Comparison of ENCODE assay signal across 15 cellular contexts in the genomic region with DNA sequence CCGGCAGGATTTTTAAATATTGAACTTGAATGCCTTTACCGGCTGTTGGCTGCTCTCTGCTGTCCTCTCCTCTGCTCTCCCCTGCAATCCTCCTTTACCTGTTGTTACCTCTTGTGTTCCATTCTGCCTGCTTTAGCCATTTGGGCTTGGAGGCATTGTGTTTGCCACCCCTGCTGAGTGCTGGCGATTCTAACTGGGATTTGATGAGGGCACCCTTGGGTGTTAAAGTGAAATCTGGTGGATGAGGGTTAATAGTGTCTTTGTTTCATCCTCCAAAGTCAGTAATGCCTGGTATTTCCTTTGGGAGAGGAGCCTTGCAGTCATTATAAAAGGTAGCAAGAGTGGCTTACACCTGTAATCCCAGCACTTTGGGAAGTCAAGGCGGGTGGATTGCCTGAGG. TPM values are rescaled to one million over a fixed set of nuclear protein-coding genes. Genes with fewer than 3 reads are reported as not detected.
A peak's percentile ranks its signal among the peaks of the same experiment; 100 is the strongest.
DNase-seq lines count a peak whose midpoint lies in the region; ATAC-seq, FAIRE-seq and TF ChIP-seq lines count a peak whose summit lies in the region.
"Had no signal": no experiment of that assay in that cellular context is flagged by ENCODE, and none has a peak within 500 bp of the region (broad histone marks: within the 10 kb centered on the region; RNA-seq: fewer than 3 reads in every experiment).

No MANE protein-coding gene starts in this region.

- H3K4me3 Mint-ChIP-seq in activated naive CD4-positive, alpha-beta T cell treated with anti-CD3 and anti-CD28 coated beads, Interleukin-2, amount 50 U/mL, for 24 hours = no peak overlapping the region
- H3K4me3 Mint-ChIP-seq: stimulated activated naive CD8-positive, alpha-beta T cell treated with anti-CD3 and anti-CD28 coated beads, Interleukin-15, Interleukin-2, amounts not matched to agents 100 ng/mL and 50 ng/mL, for 24 hours had no signal

- no peak for FAIRE-seq in GM12891 (lab: Jason Lieb, UNC)

- WGBS in esophagus squamous epithelium, 2 donors = 50 to 67% methylated on average over 3 to 4 of the region's 4 CpGs
- WGBS in spleen, 5 donors = 79 to 84% (median 80%) methylated on average over 4 of the region's 4 CpGs

- peaks cover 81% of the 10 kb centered on the region for H3K4me1 Mint-ChIP-seq in activated naive CD4-positive, alpha-beta T cell treated with anti-CD3 and anti-CD28 coated beads, Interleukin-2, amount 50 U/mL, for 24 hours

- H3K36me3 Mint-ChIP-seq in activated naive CD4-positive, alpha-beta T cell treated with anti-CD3 and anti-CD28 coated beads, Interleukin-2, amount 50 U/mL, for 24 hours = peaks cover 7% of the 10 kb centered on the region

- ATAC-seq in HG02571 (IDR thresholded peaks at IDR 0.05; ENCODE audit: unreplicated experiment) = no peak
- ATAC-seq in HG02798 (IDR thresholded peaks at IDR 0.05; ENCODE audit: poor library complexity, unreplicated experiment) = no peak

- no peaks in the 10 kb centered on the region for H3K9me3 Mint-ChIP-seq in activated naive CD4-positive, alpha-beta T cell treated with anti-CD3 and anti-CD28 coated beads, Interleukin-2, amount 50 U/mL, for 24 hours
- H3K9me3 Mint-ChIP-seq: stimulated activated naive CD8-positive, alpha-beta T cell treated with anti-CD3 and anti-CD28 coated beads, Interleukin-15, Interleukin-2, amounts not matched to agents 100 ng/mL and 50 ng/mL, for 24 hours had no signal

- no peak for TF ChIP-seq CTCF in esophagus squamous epithelium (IDR thresholded peaks at IDR 0.05)
- TF ChIP-seq CTCF in spleen (IDR thresholded peaks at IDR 0.05 in 8 of 11, conservative IDR thresholded peaks at IDR 0.05 in 3 of 11) = no peak

- peak overlapping the region in 3 of 4 donors; percentile 19 to 68 (median 35) for H3K27ac ChIP-seq in esophagus squamous epithelium
- H3K27ac ChIP-seq in spleen = peak overlapping the region in 6 of 8 donors; percentile 55 to 81 (median 76)

- H3K27me3 ChIP-seq in esophagus squamous epithelium (no peaks in the 10 kb centered on the region), spleen (replicated peaks in 1 of 7) (no peaks in the 10 kb centered on the region)

- TF ChIP-seq POLR2A in esophagus squamous epithelium (IDR thresholded peaks at IDR 0.05) = no peak
- no peak for TF ChIP-seq POLR2A in spleen (IDR thresholded peaks at IDR 0.05)
- TF ChIP-seq POLR2A in GM12891 (IDR thresholded peaks at IDR 0.05; ENCODE audit: low read depth, low read length) = no peak

- peaks cover 19 to 80% (median 36%) of the 10 kb centered on the region in 3 donors for H3K4me1 ChIP-seq in esophagus squamous epithelium
- peaks cover 45 to 100% (median 85%) of the 10 kb centered on the region in 6 donors for H3K4me1 ChIP-seq in spleen

- intact Hi-C loops in esophagus squamous epithelium (cut with DNase I) (no loop called here), spleen (cut with DNase I; ENCODE audit: low total_unique reads) (no loop called here)

- H3K27ac Mint-ChIP-seq in activated naive CD4-positive, alpha-beta T cell treated with anti-CD3 and anti-CD28 coated beads, Interleukin-2, amount 50 U/mL, for 24 hours = peak overlapping the region; percentile 74
- H3K27ac Mint-ChIP-seq: stimulated activated naive CD8-positive, alpha-beta T cell treated with anti-CD3 and anti-CD28 coated beads, Interleukin-15, Interleukin-2, amounts not matched to agents 100 ng/mL and 50 ng/mL, for 24 hours had no signal

- no peak for DNase-seq in activated naive CD4-positive, alpha-beta T cell treated with anti-CD3 and anti-CD28 coated beads, Interleukin-2, amount 50 U/mL, for 16 hours
- DNase-seq in NCI-H69 (lab: John Stamatoyannopoulos, UW) (peak; percentile 28), esophagus squamous epithelium (lab: John Stamatoyannopoulos, UW) (no peak), spleen (no peak), GM12891 (ENCODE audit: insufficient read length, low spot score) (no peak)
- DNase-seq: activated CD4-positive, CD25-positive, alpha-beta regulatory T cell; activated CD8-positive, alpha-beta memory T cell treated with anti-CD3 and anti-CD28 coated beads, Interleukin-2, amount 50 U/mL, for 4 hours; GF-D8; NCI-H146; NCI-H345; Right ventricle myocardium superior had no signal

- H3K4me3 ChIP-seq in esophagus squamous epithelium (no peak overlapping the region), spleen (no peak overlapping the region)

- H3K36me3 ChIP-seq in esophagus squamous epithelium (peaks cover 0 to 15% (median 0%) of the 10 kb centered on the region in 3 donors), spleen (peaks cover 0 to 32% (median 0%) of the 10 kb centered on the region in 6 donors)

- no peaks in the 10 kb centered on the region for H3K27me3 Mint-ChIP-seq in activated naive CD4-positive, alpha-beta T cell treated with anti-CD3 and anti-CD28 coated beads, Interleukin-2, amount 50 U/mL, for 24 hours
- H3K27me3 Mint-ChIP-seq: stimulated activated naive CD8-positive, alpha-beta T cell treated with anti-CD3 and anti-CD28 coated beads, Interleukin-15, Interleukin-2, amounts not matched to agents 100 ng/mL and 50 ng/mL, for 24 hours had no signal

- no peaks in the 10 kb centered on the region for H3K9me3 ChIP-seq in esophagus squamous epithelium
- no peaks in the 10 kb centered on the region for H3K9me3 ChIP-seq in spleen

TF ChIP-seq in GM12891, 5 proteins besides CTCF, POLR2A, EP300 and RAD21:
- no peak for TF ChIP-seq POLR2AphosphoS5 (IDR thresholded peaks at IDR 0.05; ENCODE audit: low read depth, low read length)
- no peak for TF ChIP-seq TAF1 (IDR thresholded peaks at IDR 0.05; ENCODE audit: low read depth, low read length)
- TF ChIP-seq SPI1 (IDR thresholded peaks at IDR 0.05; ENCODE audit: low read depth, low read length) = no peak
- no peak for TF ChIP-seq POU2F2 (IDR thresholded peaks at IDR 0.05; ENCODE audit: low read depth, low read length)
- no peak for TF ChIP-seq PAX5 (IDR thresholded peaks at IDR 0.05; ENCODE audit: insufficient read depth, low read length, severe bottlenecking)

RNA-seq across cellular contexts. Expression of gene SZRD1, which starts 9.9 kb away (rescaled TPM):
- total RNA-seq in esophagus squamous epithelium (10 to 100 TPM; 51.7 to 65.0 (median 58.5) TPM), spleen (100 to 1,000 TPM in 4 of 7 donors, 10 to 100 TPM in 3; 68.9 to 129 (median 103) TPM)
- 10 to 100 TPM; 37.8 to 84.1 (median 53.8) TPM for polyA plus RNA-seq in spleen
- polyA plus RNA-seq in GM12891 (2012; ENCODE audit: low read depth, missing spikeins) = 102 TPM

RNA-seq across cellular contexts. Expression of gene FBXO42, which starts 24.7 kb away (rescaled TPM):
- total RNA-seq in esophagus squamous epithelium (10 to 100 TPM; 15.9 to 29.0 (median 20.2) TPM), spleen (10 to 100 TPM; 18.7 to 30.2 (median 23.7) TPM)
- polyA plus RNA-seq in spleen = 10 to 100 TPM in 1 of 3 donors, 1 to 10 TPM in 2; 8.6 to 12.4 (median 9.9) TPM
- 12.0 TPM for polyA plus RNA-seq in GM12891 (2012; ENCODE audit: low read depth, missing spikeins)
